In genomic region chr5:93575466-93575865, GRCh38 we compare ENCODE assay signal across 1 cellular context.
TF ChIP-seq lines count a peak whose summit lies in the region.

No MANE protein-coding gene starts in this region.

TF ChIP-seq in IMR-90, 13 proteins besides CTCF, POLR2A, EP300 and RAD21 (continued from another document):
- TF ChIP-seq MAFK (IDR thresholded peaks at IDR 0.05; ENCODE audit: low read depth, low read length) (no peak), RFX5 (IDR thresholded peaks at IDR 0.05; ENCODE audit: low read depth, low read length) (no peak), MAZ (IDR thresholded peaks at IDR 0.05; ENCODE audit: borderline replicate concordance, low read depth, low read length) (no peak), FOS (IDR thresholded peaks at IDR 0.05; ENCODE audit: low read depth, low read length) (no peak), NFE2L2 (IDR thresholded peaks at IDR 0.05; ENCODE audit: low read depth, low read length) (no peak), CHD1 (IDR thresholded peaks at IDR 0.05; ENCODE audit: low read depth, low read length) (no peak), MXI1 (IDR thresholded peaks at IDR 0.05; ENCODE audit: borderline replicate concordance, low read depth, low read length) (no peak), SMC3 (IDR thresholded peaks at IDR 0.05; ENCODE audit: low read depth, low read length) (no peak), RCOR1 (IDR thresholded peaks at IDR 0.05; ENCODE audit: insufficient replicate concordance, low read length) (no peak), BHLHE40 (IDR thresholded peaks at IDR 0.05; ENCODE audit: low read depth, low read length) (no peak)
